ENCODE assay signal across 20 cellular contexts in the genomic region with DNA sequence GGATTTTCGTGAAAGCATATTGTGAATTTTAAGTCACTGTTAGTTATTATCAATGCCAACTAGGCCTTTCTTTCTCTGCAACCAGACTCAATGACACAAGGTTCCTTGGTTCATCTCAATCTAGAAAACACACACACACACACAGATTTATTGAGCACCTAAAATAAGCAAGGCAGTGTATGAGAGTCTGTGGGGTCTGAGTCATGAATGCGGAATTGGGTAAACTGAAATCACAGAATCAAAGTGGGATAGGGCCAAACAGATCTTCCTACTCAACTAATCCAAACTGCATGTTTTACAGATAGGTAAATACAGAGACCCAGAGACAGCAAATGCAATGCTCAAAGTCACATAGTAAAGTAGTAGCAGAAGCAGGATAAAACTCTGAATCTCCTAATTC.
"Had no signal": no experiment of that assay in that cellular context is flagged by ENCODE, and none has a peak within 500 bp of the region (broad histone marks: within the 10 kb centered on the region; RNA-seq: fewer than 3 reads in every experiment).

No MANE protein-coding gene starts in this region.

- H3K4me1 ChIP-seq: ascending aorta, esophagus squamous epithelium, gastrocnemius medialis, left ventricle myocardium inferior, prostate gland, right atrium auricular region, suprapubic skin, transverse colon, uterus had no signal

- H3K27ac ChIP-seq: ascending aorta, esophagus squamous epithelium, gastrocnemius medialis, left ventricle myocardium inferior, prostate gland, right atrium auricular region, skin epidermis, suprapubic skin, transverse colon, uterus had no signal

- H3K36me3 ChIP-seq: ascending aorta, esophagus squamous epithelium, gastrocnemius medialis, left ventricle myocardium inferior, prostate gland, right atrium auricular region, suprapubic skin, transverse colon, uterus had no signal

- H3K27me3 ChIP-seq: ascending aorta, right atrium auricular region, transverse colon, uterus had no signal

- H3K4me3 ChIP-seq: ascending aorta, esophagus squamous epithelium, gastrocnemius medialis, left ventricle myocardium inferior, prostate gland, right atrium auricular region, skin epidermis, suprapubic skin, transverse colon, uterus had no signal

- DNase-seq: activated CD4-positive, alpha-beta T cell treated with anti-CD3 and anti-CD28 coated beads, Interleukin-2, amount 50 U/mL, for 4 hours; activated gamma-delta T cell; dermis blood vessel endothelial cell; effector memory CD4-positive, alpha-beta T cell; esophagus squamous epithelium; gastrocnemius medialis; head of caudate nucleus; kidney glomerular epithelial cell; left ventricle myocardium inferior; naive B cell; stimulated activated CD4-positive, alpha-beta T cell treated with anti-CD3 and anti-CD28 coated beads, Interleukin-15, amount 100 ng/mL, for 24 hours; stimulated activated CD4-positive, alpha-beta T cell treated with anti-CD3 and anti-CD28 coated beads, Interleukin-2, amount 100 ng/mL, for 48 hours; stimulated activated naive CD8-positive, alpha-beta T cell treated with anti-CD3 and anti-CD28 coated beads, Interleukin-15, amount 100 ng/mL, for 72 hours; transverse colon; uterus had no signal

- H3K9me3 ChIP-seq: ascending aorta, esophagus squamous epithelium, gastrocnemius medialis, left ventricle myocardium inferior, prostate gland, right atrium auricular region, suprapubic skin, transverse colon, uterus had no signal
